ENCODE assay signal across 17 cellular contexts in the genomic region with DNA sequence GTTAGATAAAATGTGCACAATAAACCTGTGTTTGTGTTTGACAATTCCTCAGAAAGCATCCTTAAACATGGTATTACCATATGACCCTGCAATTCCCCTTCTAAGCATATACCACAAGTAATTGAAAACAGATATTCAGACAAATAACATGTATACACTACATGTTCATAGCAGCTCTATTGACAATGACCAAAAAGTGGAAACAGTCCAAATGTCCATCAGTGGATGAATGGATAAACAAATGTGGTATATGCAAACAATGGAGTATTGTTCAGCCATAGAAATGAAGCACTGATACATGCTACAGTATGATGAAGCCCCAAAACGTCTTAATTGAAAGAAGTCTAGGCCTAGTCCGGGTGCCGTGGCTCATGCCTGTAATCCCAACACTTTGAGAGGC.
A peak's percentile ranks its signal among the peaks of the same experiment; 100 is the strongest.
DNase-seq lines count a peak whose midpoint lies in the region; ATAC-seq lines count a peak whose summit lies in the region.
"Had no signal": no experiment of that assay in that cellular context is flagged by ENCODE, and none has a peak within 500 bp of the region (broad histone marks: within the 10 kb centered on the region; RNA-seq: fewer than 3 reads in every experiment).

No MANE protein-coding gene starts in this region.

- no peaks in the 10 kb centered on the region for H3K27me3 Mint-ChIP-seq in activated CD8-positive, alpha-beta T cell treated with anti-CD3 and anti-CD28 coated beads, Interleukin-2, amount 10 ng/mL, durations not matched to agents 7 days and 5 days (ENCODE audit: low read depth)

- CTCF ChIA-PET in activated CD8-positive, alpha-beta T cell treated with anti-CD3 and anti-CD28 coated beads, Interleukin-2, amount 10 ng/mL, durations not matched to agents 7 days and 5 days (lab: Charles Lee): no interaction called here

- no peak for ATAC-seq in activated CD8-positive, alpha-beta T cell treated with anti-CD3 and anti-CD28 coated beads, Interleukin-2, amount 10 ng/mL, durations not matched to agents 7 days and 5 days
- ATAC-seq: CD8-positive, alpha-beta T cell had no signal

- no peaks in the 10 kb centered on the region for H3K4me1 Mint-ChIP-seq in activated CD8-positive, alpha-beta T cell treated with anti-CD3 and anti-CD28 coated beads, Interleukin-2, amount 10 ng/mL, durations not matched to agents 7 days and 5 days (ENCODE audit: low read depth)

- H3K27ac Mint-ChIP-seq in activated CD8-positive, alpha-beta T cell treated with anti-CD3 and anti-CD28 coated beads, Interleukin-2, amount 10 ng/mL, durations not matched to agents 7 days and 5 days: no peak overlapping the region
- H3K27ac Mint-ChIP-seq: CD8-positive, alpha-beta T cell had no signal

- H3K4me3 Mint-ChIP-seq in activated CD8-positive, alpha-beta T cell treated with anti-CD3 and anti-CD28 coated beads, Interleukin-2, amount 10 ng/mL, durations not matched to agents 7 days and 5 days: no peak overlapping the region
- H3K4me3 Mint-ChIP-seq: CD8-positive, alpha-beta T cell had no signal

- POLR2A ChIA-PET in activated CD8-positive, alpha-beta T cell treated with anti-CD3 and anti-CD28 coated beads, Interleukin-2, amount 10 ng/mL, durations not matched to agents 7 days and 5 days (lab: Charles Lee): no interaction called here

- no peaks in the 10 kb centered on the region for H3K9me3 Mint-ChIP-seq in activated CD8-positive, alpha-beta T cell treated with anti-CD3 and anti-CD28 coated beads, Interleukin-2, amount 10 ng/mL, durations not matched to agents 7 days and 5 days (ENCODE audit: insufficient read depth)
- H3K9me3 Mint-ChIP-seq: CD8-positive, alpha-beta T cell had no signal

- DNase-seq in Ammon's horn (ENCODE audit: low spot score) (peak; percentile 74), foreskin melanocyte (peak; percentile 39), inferior parietal cortex (ENCODE audit: extremely low spot score) (peak; percentile 62), pons (ENCODE audit: low spot score) (peak; percentile 89), islet precursor cell (no peak), AG08396 (ENCODE audit: low spot score) (no peak), OCI-M1 (lab: John Stamatoyannopoulos, UW) (no peak)
- no peak for DNase-seq in activated CD8-positive, alpha-beta T cell treated with anti-CD3 and anti-CD28 coated beads, Interleukin-2, amount 10 ng/mL, durations not matched to agents 7 days and 5 days
- DNase-seq: AML-193; C1 segment of cervical spinal cord; Caco-2; CD8-positive, alpha-beta T cell; DMS153; DND-41; GM23248; H7; HCEC 1CT had no signal

- H3K36me3 Mint-ChIP-seq in activated CD8-positive, alpha-beta T cell treated with anti-CD3 and anti-CD28 coated beads, Interleukin-2, amount 10 ng/mL, durations not matched to agents 7 days and 5 days (ENCODE audit: low read depth): no peaks in the 10 kb centered on the region
- H3K36me3 Mint-ChIP-seq: CD8-positive, alpha-beta T cell had no signal

Comparison
In these comparisons a context has a peak if more than half of its experiments do, and no peak if none do; other contexts are left out.
1. DNase-seq: peak in Ammon's horn (single experiment), foreskin melanocyte (single experiment), inferior parietal cortex (single experiment) and pons (single experiment); none in islet precursor cell (single experiment), AG08396 (single experiment), OCI-M1 (single experiment) and activated CD8-positive, alpha-beta T cell treated with anti-CD3 and anti-CD28 coated beads, Interleukin-2, amount 10 ng/mL, durations not matched to agents 7 days and 5 days (single experiment).